Comparison of ENCODE assay signal across 8 cellular contexts in the genomic region with DNA sequence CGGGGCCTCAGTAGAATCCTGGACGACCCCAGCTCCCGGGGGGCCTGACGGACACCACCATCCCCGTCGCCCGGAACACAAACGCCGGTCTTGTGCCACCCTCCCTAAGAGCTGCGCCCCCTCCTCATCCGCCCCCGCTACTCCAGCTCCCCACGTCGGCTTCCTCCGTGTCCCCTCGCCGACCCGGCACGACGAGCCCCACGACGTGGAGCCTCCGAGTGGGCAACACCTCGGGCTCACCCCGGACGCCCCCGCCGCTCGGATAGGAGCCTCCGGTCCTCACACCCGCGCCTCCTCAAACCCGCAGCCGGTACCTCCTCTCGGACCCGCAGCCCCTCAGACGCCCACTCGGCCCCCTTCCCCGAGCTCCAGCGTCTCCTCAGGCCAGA. TPM values are rescaled to one million over a fixed set of nuclear protein-coding genes. Genes with fewer than 3 reads are reported as not detected.
DNase-seq lines count a peak whose midpoint lies in the region; FAIRE-seq and TF ChIP-seq lines count a peak whose summit lies in the region.

No MANE protein-coding gene starts in this region.

- H3K27ac ChIP-seq in Peyer's patch: peak overlapping the region; percentile 86 to 99 (median 92)

- no peaks in the 10 kb centered on the region for H3K27me3 ChIP-seq in Peyer's patch
- no peaks in the 10 kb centered on the region for H3K27me3 ChIP-seq in mucosa of stomach (ENCODE audit: control insufficient read depth, insufficient read depth, low read length)

- H3K4me1 Mint-ChIP-seq in dendritic cell treated with granulocyte-macrophage colony-stimulating factor and Interleukin-4, amounts not matched to agents 40 ng/mL and 50 ng/mL, for 4 days (ENCODE audit: low read depth): peaks cover 56% of the 10 kb centered on the region

- no peaks in the 10 kb centered on the region for H3K9me3 Mint-ChIP-seq in dendritic cell treated with granulocyte-macrophage colony-stimulating factor and Interleukin-4, amounts not matched to agents 40 ng/mL and 50 ng/mL, for 4 days

- DNase-seq in stimulated activated CD4-positive, alpha-beta T cell treated with anti-CD3 and anti-CD28 coated beads, Interleukin-4, amount 100 ng/mL, for 24 hours: peak; percentile 26
- no peak for DNase-seq in stimulated activated CD4-positive, alpha-beta T cell treated with anti-CD3 and anti-CD28 coated beads, Interleukin-4, amount 100 ng/mL, for 1 hour
- no peak for DNase-seq in Peyer's patch
- no peak for DNase-seq in GM12892 (ENCODE audit: insufficient read length)
- DNase-seq in cerebellar nuclear complex (lab: John Stamatoyannopoulos, UW): no peak
- no peak for DNase-seq in epidermal melanocyte (ENCODE audit: insufficient read length, low spot score)

- peak overlapping the region; percentile 88 for H3K4me3 Mint-ChIP-seq in dendritic cell treated with granulocyte-macrophage colony-stimulating factor and Interleukin-4, amounts not matched to agents 40 ng/mL and 50 ng/mL, for 4 days

- H3K36me3 Mint-ChIP-seq in dendritic cell treated with granulocyte-macrophage colony-stimulating factor and Interleukin-4, amounts not matched to agents 40 ng/mL and 50 ng/mL, for 4 days (ENCODE audit: low read depth): peaks cover 14% of the 10 kb centered on the region

- H3K4me3 ChIP-seq in Peyer's patch: peak overlapping the region; percentile 79 to 98 (median 95)
- H3K4me3 ChIP-seq in mucosa of stomach (ENCODE audit: low read length): peak overlapping the region; percentile 49

- H3K9ac ChIP-seq in mucosa of stomach (ENCODE audit: low read length): peak overlapping the region; percentile 86

- no peak for TF ChIP-seq CTCF in Peyer's patch (IDR thresholded peaks at IDR 0.05)

- intact Hi-C loops in dendritic cell treated with granulocyte-macrophage colony-stimulating factor and Interleukin-4, amounts not matched to agents 40 ng/mL and 50 ng/mL, for 4 days (cut with micrococcal nuclease): loop anchor here (1.0 to 10.0 kb wide), 2 partner anchors 65 to 1518 kb away; partner anchors contain the start of genes MYO9A and SENP8

- H3K4me1 ChIP-seq in Peyer's patch: peaks cover 0 to 43% (median 14%) of the 10 kb centered on the region in 4 donors
- H3K4me1 ChIP-seq in mucosa of stomach (ENCODE audit: control insufficient read depth, insufficient read depth, low read length): peaks cover 24% of the 10 kb centered on the region

- no peak for TF ChIP-seq POLR2A in Peyer's patch (IDR thresholded peaks at IDR 0.05)
- TF ChIP-seq POLR2A in GM12892 (IDR thresholded peaks at IDR 0.05; ENCODE audit: low read depth, low read length): no peak

- peaks cover 10% of the 10 kb centered on the region for H3K27me3 Mint-ChIP-seq in dendritic cell treated with granulocyte-macrophage colony-stimulating factor and Interleukin-4, amounts not matched to agents 40 ng/mL and 50 ng/mL, for 4 days

- H3K36me3 ChIP-seq in Peyer's patch (no peaks in the 10 kb centered on the region), mucosa of stomach (ENCODE audit: control insufficient read depth, insufficient read depth, low read length) (no peaks in the 10 kb centered on the region)

- FAIRE-seq in GM12892 (lab: Jason Lieb, UNC): no peak

- H3K27ac Mint-ChIP-seq in dendritic cell treated with granulocyte-macrophage colony-stimulating factor and Interleukin-4, amounts not matched to agents 40 ng/mL and 50 ng/mL, for 4 days: peak overlapping the region; percentile 92

- H3K9me3 ChIP-seq in Peyer's patch (no peaks in the 10 kb centered on the region), mucosa of stomach (ENCODE audit: control insufficient read depth, low read length) (no peaks in the 10 kb centered on the region)

RNA-seq across cellular contexts. Expression of gene NPTN, which starts 0.5 kb away (rescaled TPM):
- 100 to 1,000 TPM in 3 of 4 donors, 10 to 100 TPM in 1; 66.0 to 173 (median 133) TPM for total RNA-seq in Peyer's patch
- polyA plus RNA-seq in GM12892 (2012; ENCODE audit: missing spikeins): 29.4 TPM

RNA-seq across cellular contexts. Expression of gene CD276, which starts 51.5 kb away (rescaled TPM):
- total RNA-seq in Peyer's patch: 10 to 100 TPM; 22.8 to 48.7 (median 30.8) TPM
- polyA plus RNA-seq in GM12892 (2012; ENCODE audit: missing spikeins): 0.13 TPM
